In the genomic region with DNA sequence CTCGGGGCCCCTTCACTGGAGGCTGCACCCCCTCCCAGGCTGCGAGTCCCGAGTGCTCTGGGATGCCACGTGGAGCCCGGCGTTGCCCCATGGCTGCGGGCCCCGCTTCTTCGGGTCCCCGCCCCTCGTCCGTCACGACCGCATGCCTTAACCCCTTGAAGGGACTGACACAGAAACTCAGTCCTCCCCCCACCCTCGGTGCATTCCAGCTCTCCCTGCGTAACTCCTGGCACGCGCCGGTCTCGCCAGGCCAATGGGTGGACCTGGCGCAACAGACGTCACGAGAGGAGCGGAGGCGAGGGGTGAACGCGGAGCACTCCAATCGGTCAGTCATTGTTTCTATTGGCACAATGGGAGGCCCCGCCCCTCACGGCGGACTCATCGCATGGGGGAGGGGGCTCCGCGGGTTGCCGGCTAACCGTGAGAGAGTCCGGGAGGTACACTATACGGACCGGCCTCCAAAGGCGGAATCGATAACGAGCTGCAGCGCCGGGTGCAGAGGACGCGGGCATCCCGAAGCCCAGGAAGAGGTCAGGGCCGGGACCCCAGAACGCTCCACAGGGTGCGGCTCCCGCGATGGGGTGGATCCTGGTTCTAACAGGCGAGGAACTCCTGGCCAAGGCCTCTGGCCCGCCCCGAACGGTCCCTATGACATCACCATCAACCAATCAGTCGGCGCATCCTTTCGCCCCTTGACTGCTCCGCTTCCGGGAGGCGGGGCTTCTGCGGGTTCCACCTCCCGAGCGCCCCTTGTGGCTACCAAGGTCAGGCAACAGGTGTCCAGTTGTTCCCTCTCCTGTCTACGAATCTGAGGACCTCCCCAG, we compare ENCODE assay signal across 8 cellular contexts. TPM values are rescaled to one million over a fixed set of nuclear protein-coding genes. Genes with fewer than 3 reads are reported as not detected.
DNase-seq lines count a peak whose midpoint lies in the region; ATAC-seq and TF ChIP-seq lines count a peak whose summit lies in the region.

No MANE protein-coding gene starts in this region.

- H3K4me3 Mint-ChIP-seq in activated naive CD8-positive, alpha-beta T cell, result peak overlapping the region; percentile 72
- H3K4me3 Mint-ChIP-seq in glutamatergic neuron (ENCODE audit: unreplicated experiment), result peak overlapping the region; percentile 97

- H3K9me3 Mint-ChIP-seq in activated naive CD8-positive, alpha-beta T cell (ENCODE audit: low read depth), result no peaks in the 10 kb centered on the region
- peaks cover 20% of the 10 kb centered on the region for H3K9me3 Mint-ChIP-seq in glutamatergic neuron (ENCODE audit: unreplicated experiment)

- H3K4me3 ChIP-seq in HAP-1 (peak overlapping the region; percentile 60), SK-N-SH (ENCODE audit: low read depth in 2 of 2, low read length in 1 of 2) (peak overlapping the region; percentile 61 to 77), testis (peak overlapping the region; percentile 53 to 62)

- WGBS in SK-N-SH (ENCODE audit: low lambda C conversion rate), result 2% methylated on average over 36 of the region's 66 CpGs
- WGBS in testis, 2 donors, result 0 to 1% methylated on average over 43 to 61 of the region's 66 CpGs

- TF ChIP-seq CTCF in SK-N-SH (IDR thresholded peaks at IDR 0.05) (peak; percentile 86), glutamatergic neuron (IDR thresholded peaks at IDR 0.05; ENCODE audit: partially characterized antibody, unreplicated experiment) (peak; percentile 84), omental fat pad (IDR thresholded peaks at IDR 0.05) (peak in 1 of 3 donors; percentile 53), testis (IDR thresholded peaks at IDR 0.05) (peak; percentile 62 to 80 (median 66))

- H3K9me2 ChIP-seq in SK-N-SH, result no peaks in the 10 kb centered on the region

- no peak for TF ChIP-seq EP300 in SK-N-SH (IDR thresholded peaks at IDR 0.05; ENCODE audit: borderline replicate concordance in 1 of 2, low read depth in 1 of 2, low read length in 1 of 2)

- in situ Hi-C loops in HAP-1 (cut with MboI; ENCODE audit: low sequenced_read_pairs), result no loop called here

- H3K9me3 ChIP-seq in HAP-1, result no peaks in the 10 kb centered on the region
- no peaks in the 10 kb centered on the region for H3K9me3 ChIP-seq in SK-N-SH
- H3K9me3 ChIP-seq in testis, result no peaks in the 10 kb centered on the region

- peak overlapping the region; percentile 56; the same call in 1 of the 2 replicates for H2AFZ ChIP-seq in SK-N-SH (ENCODE audit: low read depth)

- H3F3A ChIP-seq in SK-N-SH (replicated peaks; ENCODE audit: insufficient read depth), result peaks cover 18% of the 10 kb centered on the region

- POLR2A ChIA-PET in SK-N-SH (lab: Yijun Ruan, JAX), result interaction anchor here (0.6 to 2.1 kb wide), 12 partner anchors 11 to 343 kb away, joined by 3 to 15 read pairs (median 4); a partner anchor contains a TSS

- H3K36me3 Mint-ChIP-seq in activated naive CD8-positive, alpha-beta T cell, result no peaks in the 10 kb centered on the region
- H3K36me3 Mint-ChIP-seq in glutamatergic neuron (ENCODE audit: unreplicated experiment), result peaks cover 12% of the 10 kb centered on the region

- peak; percentile 93 for ATAC-seq in omental fat pad (ENCODE audit: low FRiP score)

- H3K27me3 ChIP-seq in HAP-1 (ENCODE audit: low read depth) (no peaks in the 10 kb centered on the region), SK-N-SH (ENCODE audit: insufficient read depth) (no peaks in the 10 kb centered on the region), testis (no peaks in the 10 kb centered on the region)

- peak overlapping the region; percentile 97 for H3K9ac ChIP-seq in SK-N-SH

- H3K27ac Mint-ChIP-seq in activated naive CD8-positive, alpha-beta T cell, result peak overlapping the region; percentile 72
- peak overlapping the region; percentile 99 for H3K27ac Mint-ChIP-seq in glutamatergic neuron (ENCODE audit: unreplicated experiment)

- peak overlapping the region; percentile 96 to 99 for H3K27ac ChIP-seq in SK-N-SH (ENCODE audit: low read depth in 2 of 2, low read length in 1 of 2)
- H3K27ac ChIP-seq in testis, result peak overlapping the region; percentile 80 to 93

- CTCF ChIA-PET in SK-N-SH (lab: Yijun Ruan, JAX), result interaction anchor here (0.5 to 4.5 kb wide), 21 partner anchors 9 to 335 kb away, joined by 3 to 33 read pairs (median 3); a partner anchor contains a TSS

- TF ChIP-seq RAD21 in SK-N-SH (IDR thresholded peaks at IDR 0.05; ENCODE audit: low read length), result no peak

- peaks cover 4% of the 10 kb centered on the region for H3K27me3 Mint-ChIP-seq in activated naive CD8-positive, alpha-beta T cell
- H3K27me3 Mint-ChIP-seq in glutamatergic neuron (ENCODE audit: unreplicated experiment), result peaks cover 20% of the 10 kb centered on the region

- H3K79me2 ChIP-seq in SK-N-SH (ENCODE audit: insufficient read depth), result peaks cover 28% of the 10 kb centered on the region

- no peak for TF ChIP-seq POLR2A in testis (IDR thresholded peaks at IDR 0.05)

- intact Hi-C loops in testis (cut with DNase I; ENCODE audit: low total_unique reads), result no loop called here

- DNase-seq in GM03348 (ENCODE audit: low spot score) (peak; percentile 99), HAP-1 (ENCODE audit: low spot score in 2 of 2) (peak; percentile 96 to 99), MV-4-11 (lab: John Stamatoyannopoulos, UW) (peak; percentile 97), SK-N-SH (peak; percentile 96), glutamatergic neuron (peak; percentile 98), omental fat pad (ENCODE audit: low spot score) (peak; percentile 85), testis (peak; percentile 98)

- peak overlapping the region; percentile 98 for H3K4me2 ChIP-seq in SK-N-SH

- H4K20me1 ChIP-seq in SK-N-SH (ENCODE audit: insufficient read depth), result peaks cover 2% of the 10 kb centered on the region; the same call in 1 of the 2 replicates

- H3K4me1 ChIP-seq in HAP-1, result peaks cover 15% of the 10 kb centered on the region
- peaks cover 4 to 17% of the 10 kb centered on the region in 2 experiments; a peak in 2 of 4 replicates for H3K4me1 ChIP-seq in SK-N-SH (ENCODE audit: control insufficient read depth in 1 of 2, insufficient read depth in 2 of 2, low read depth in 1 of 2, low read length in 1 of 2)
- peaks cover 11% of the 10 kb centered on the region for H3K4me1 ChIP-seq in testis

- peaks cover 12% of the 10 kb centered on the region for H3K4me1 Mint-ChIP-seq in activated naive CD8-positive, alpha-beta T cell (ENCODE audit: low read depth)
- H3K4me1 Mint-ChIP-seq in glutamatergic neuron (ENCODE audit: low read depth, unreplicated experiment), result peaks cover 13% of the 10 kb centered on the region

- 0 out of 2 replicates have a peak, but pooled peaks cover 2% of the 10 kb centered on the region for H3K36me3 ChIP-seq in HAP-1 (replicated peaks)
- H3K36me3 ChIP-seq in SK-N-SH (replicated peaks in 1 of 2; ENCODE audit: control insufficient read depth in 1 of 2, insufficient read depth in 2 of 2, low read length in 1 of 2), result peaks cover 14 to 25% of the 10 kb centered on the region in 2 experiments
- H3K36me3 ChIP-seq in testis (ENCODE audit: low read depth, missing control alignments), result no peaks in the 10 kb centered on the region

TF ChIP-seq in SK-N-SH, 30 proteins besides CTCF, POLR2A, EP300 and RAD21 (continues in another document):
- peak; percentile 53; the same call in 1 of the 2 replicates for TF ChIP-seq FOXJ3 (CRISPR knock-in tag; IDR thresholded peaks at IDR 0.05)
- TF ChIP-seq TCF12 (IDR thresholded peaks at IDR 0.05), result peak; percentile 38; the same call in 1 of the 2 replicates
- peak; percentile 56; the same call in 1 of the 2 replicates for TF ChIP-seq TAF1 (IDR thresholded peaks at IDR 0.05; ENCODE audit: borderline replicate concordance, low read depth, low read length)
- TF ChIP-seq POLR2AphosphoS5 (IDR thresholded peaks at IDR 0.05; ENCODE audit: low read depth, low read length), result peak; percentile 82; the same call in 1 of the 2 replicates
- TF ChIP-seq NFIC (IDR thresholded peaks at IDR 0.05; ENCODE audit: borderline replicate concordance), result peak; percentile 3
- peak; percentile 18; the same call in 1 of the 2 replicates for TF ChIP-seq FOSL2 (IDR thresholded peaks at IDR 0.05; ENCODE audit: borderline replicate concordance, low read depth)

RNA-seq across cellular contexts. Expression of a gene that starts 1.0 kb away (rescaled TPM):
- 10.0 and 11.7 TPM in 2 replicates for polyA plus RNA-seq in SK-N-SH (2012; rRNA removed)
- polyA plus RNA-seq in SK-N-SH (2012; cell fraction: cytosol; rRNA removed), result 3.9 and 6.8 TPM in 2 replicates
- 32.5 and 36.5 TPM in 2 replicates for polyA plus RNA-seq in SK-N-SH (2012; cell fraction: nucleus; rRNA removed)
- 162 TPM for total RNA-seq in glutamatergic neuron (ENCODE audit: unreplicated experiment)
- 1 to 10 TPM in 2 of 4 donors, under 1 TPM in 2; 0.48 to 2.2 (median 1.1) TPM for total RNA-seq in omental fat pad
- 10 to 100 TPM; 14.3 to 17.5 TPM for total RNA-seq in testis
- 13.5 TPM for polyA plus RNA-seq in testis (ENCODE audit: insufficient read depth, low read depth, low replicate concordance)

RNA-seq across cellular contexts. Expression of a gene that starts 22.0 kb away (rescaled TPM):
- 20.4 and 24.9 TPM in 2 replicates for polyA plus RNA-seq in SK-N-SH (2012; rRNA removed)
- 5.7 and 12.2 TPM in 2 replicates for polyA plus RNA-seq in SK-N-SH (2012; cell fraction: cytosol; rRNA removed)
- 50.4 and 56.5 TPM in 2 replicates for polyA plus RNA-seq in SK-N-SH (2012; cell fraction: nucleus; rRNA removed)
- 35.5 TPM for total RNA-seq in glutamatergic neuron (ENCODE audit: unreplicated experiment)
- total RNA-seq in omental fat pad, result 10 to 100 TPM; 18.9 to 60.2 (median 39.9) TPM
- 10 to 100 TPM; 69.4 to 81.3 TPM for total RNA-seq in testis
- polyA plus RNA-seq in testis (ENCODE audit: insufficient read depth, low read depth, low replicate concordance), result 30.1 TPM

RNA-seq across cellular contexts. Expression of a gene that starts 28.4 kb away (rescaled TPM):
- polyA plus RNA-seq in SK-N-SH (2012; rRNA removed), result 31.9 and 39.6 TPM in 2 replicates
- 4.0 and 6.8 TPM in 2 replicates for polyA plus RNA-seq in SK-N-SH (2012; cell fraction: cytosol; rRNA removed)
- 246 and 273 TPM in 2 replicates for polyA plus RNA-seq in SK-N-SH (2012; cell fraction: nucleus; rRNA removed)
- total RNA-seq in glutamatergic neuron (ENCODE audit: unreplicated experiment), result 26.0 TPM
- 10 to 100 TPM in 3 of 4 donors, 1 to 10 TPM in 1; 9.9 to 17.8 (median 14.6) TPM for total RNA-seq in omental fat pad
- 10 to 100 TPM; 24.6 to 32.9 TPM for total RNA-seq in testis
- 12.3 TPM for polyA plus RNA-seq in testis (ENCODE audit: insufficient read depth, low read depth, low replicate concordance)

RNA-seq across cellular contexts. Expression of a gene that starts 42.1 kb away (rescaled TPM):
- polyA plus RNA-seq in SK-N-SH (2012; rRNA removed) (not detected in 2 replicates), testis (ENCODE audit: insufficient read depth, low read depth, low replicate concordance) (16.1 TPM)
- polyA plus RNA-seq in SK-N-SH (2012; cell fraction: cytosol; rRNA removed), result not detected in 2 replicates
- polyA plus RNA-seq in SK-N-SH (2012; cell fraction: nucleus; rRNA removed), result 0.43 and 1.0 TPM in 2 replicates
- total RNA-seq in glutamatergic neuron (ENCODE audit: unreplicated experiment) (not detected), omental fat pad (not detected), testis (10 to 100 TPM in 1 of 2 donors, 1 to 10 TPM in 1; 8.7 to 14.8 TPM)

RNA-seq across cellular contexts. Expression of a gene that starts 53.3 kb away (rescaled TPM):
- polyA plus RNA-seq in SK-N-SH (2012; rRNA removed) (178 and 219 TPM in 2 replicates), testis (ENCODE audit: insufficient read depth, low read depth, low replicate concordance) (113 TPM)
- 100 and 128 TPM in 2 replicates for polyA plus RNA-seq in SK-N-SH (2012; cell fraction: cytosol; rRNA removed)
- polyA plus RNA-seq in SK-N-SH (2012; cell fraction: nucleus; rRNA removed), result 677 and 702 TPM in 2 replicates
- total RNA-seq in glutamatergic neuron (ENCODE audit: unreplicated experiment) (182 TPM), omental fat pad (10 to 100 TPM; 35.8 to 77.9 (median 73.3) TPM), testis (100 to 1,000 TPM; 114 to 148 TPM)

Comparison
In these comparisons a context has a peak if more than half of its experiments do, and no peak if none do; other contexts are left out.
1. Peak in every context shown above with its lines: DNase-seq, ATAC-seq, H3K4me3 ChIP-seq and H3K27ac ChIP-seq.
2. RNA of a gene that starts 1.0 kb away (total RNA-seq): 162 TPM in glutamatergic neuron (single experiment) and 14.3 to 17.5 TPM in testis; 0.48 to 2.2 TPM in omental fat pad; every median in the first group is over 4 times any median in the second.